8 cellular contexts compared by ENCODE assay signal in genomic region chr12:49200882-49201594, GRCh38. TPM values are rescaled to one million over a fixed set of nuclear protein-coding genes. Genes with fewer than 3 reads are reported as not detected.
A peak's percentile ranks its signal among the peaks of the same experiment; 100 is the strongest.
DNase-seq lines count a peak whose midpoint lies in the region; ATAC-seq and TF ChIP-seq lines count a peak whose summit lies in the region.

No MANE protein-coding gene starts in this region.

- no peaks in the 10 kb centered on the region for H3K79me2 ChIP-seq in mammary epithelial cell (ENCODE audit: insufficient read depth, low read length)

- H3K9me3 ChIP-seq in mammary epithelial cell (replicated peaks; ENCODE audit: insufficient read depth, low read length) = no peaks in the 10 kb centered on the region

- peak; percentile 78 for ATAC-seq in stimulated activated effector memory CD8-positive, alpha-beta T cell treated with anti-CD3 and anti-CD28 coated beads, Interleukin-12 subunit alpha, Interleukin-12 subunit beta, amount 100 ng/mL, for 72 hours

- H3K27ac ChIP-seq in mammary epithelial cell (ENCODE audit: insufficient read depth, low read depth, low read length) = peak overlapping the region; percentile 96

- no TSS peak for BruUV-seq in mammary epithelial cell (replicated peaks; lab: Mats Ljungman, UMichigan)

- H3K4me1 ChIP-seq in mammary epithelial cell (ENCODE audit: insufficient read depth, low read length) = peaks cover 21% of the 10 kb centered on the region

- peak overlapping the region in 2 of 4 donors; percentile 18 to 40 for H3K4me3 Mint-ChIP-seq in IgD-negative memory B cell
- no peak overlapping the region for H3K4me3 Mint-ChIP-seq in stimulated activated effector memory CD8-positive, alpha-beta T cell treated with anti-CD3 and anti-CD28 coated beads, Interleukin-12 subunit alpha, Interleukin-12 subunit beta, amount 100 ng/mL, for 72 hours
- H3K4me3 Mint-ChIP-seq in activated CD4-positive, alpha-beta memory T cell treated with anti-CD3 and anti-CD28 coated beads for 36 hours = no peak overlapping the region

- peak overlapping the region; percentile 15 for H2AFZ ChIP-seq in mammary epithelial cell (ENCODE audit: low read depth, low read length)

- peak overlapping the region; percentile 69 for H3K9ac ChIP-seq in mammary epithelial cell (ENCODE audit: insufficient read depth, low read length)

- H3K4me3 ChIP-seq in mammary epithelial cell (replicated peaks in 1 of 3; ENCODE audit: insufficient read depth in 1 of 3, low read depth in 2 of 3, low read length in 3 of 3) = peak overlapping the region in 1 of 3 experiments; percentile 11
- no peak overlapping the region for H3K4me3 ChIP-seq in lower leg skin (ENCODE audit: low read depth, poor library complexity, severe bottlenecking)

- peaks cover 6 to 15% (median 10%) of the 10 kb centered on the region in 3 donors for H3K4me1 Mint-ChIP-seq in IgD-negative memory B cell
- H3K4me1 Mint-ChIP-seq in stimulated activated effector memory CD8-positive, alpha-beta T cell treated with anti-CD3 and anti-CD28 coated beads, Interleukin-12 subunit alpha, Interleukin-12 subunit beta, amount 100 ng/mL, for 72 hours = peaks cover 7% of the 10 kb centered on the region
- peaks cover 11% of the 10 kb centered on the region for H3K4me1 Mint-ChIP-seq in activated CD4-positive, alpha-beta memory T cell treated with anti-CD3 and anti-CD28 coated beads for 36 hours (ENCODE audit: low read depth)

- no peak for TF ChIP-seq CTCF in mammary epithelial cell (conservative IDR thresholded peaks at IDR 0.05 in 1 of 2, IDR thresholded peaks at IDR 0.05 in 1 of 2; ENCODE audit: extremely low read depth in 1 of 2, insufficient read depth in 1 of 2, low read depth in 1 of 2, low read length in 2 of 2)
- TF ChIP-seq CTCF in lower leg skin (IDR thresholded peaks at IDR 0.05) = no peak

- peak; percentile 71 for DNase-seq in Caki2 (ENCODE audit: low read depth)
- peak; percentile 52 for DNase-seq in NOMO-1 treated with dmso at 0.1 percent for 144 hours (lab: John Stamatoyannopoulos, UW; ENCODE audit: unreplicated experiment)
- peak; percentile 76 for DNase-seq in mammary epithelial cell
- peak; percentile 92 for DNase-seq in iris pigment epithelial cell (ENCODE audit: low read depth)
- no peak for DNase-seq in stimulated activated effector memory CD8-positive, alpha-beta T cell treated with anti-CD3 and anti-CD28 coated beads, Interleukin-12 subunit alpha, Interleukin-12 subunit beta, amount 100 ng/mL, for 72 hours (ENCODE audit: low spot score in 2 of 2)
- DNase-seq in activated CD4-positive, alpha-beta memory T cell treated with anti-CD3 and anti-CD28 coated beads for 36 hours = no peak
- no peak for DNase-seq in lower leg skin (ENCODE audit: low spot score in 2 of 2)

- CTCF ChIA-PET in mammary epithelial cell (lab: Charles Lee; ENCODE audit: low non-redundant PET) = no interaction called here
- CTCF ChIA-PET in activated CD4-positive, alpha-beta memory T cell treated with anti-CD3 and anti-CD28 coated beads for 36 hours (lab: Charles Lee) = interaction anchor here (0.6 to 2.0 kb wide), 4 partner anchors 13 to 931 kb away, joined by 3 to 9 read pairs (median 3); no protein-coding TSS in a partner anchor

- WGBS in mammary epithelial cell (ENCODE audit: low coverage, missing lambda C conversion rate) = 0% methylated on average over 4 of the region's 4 CpGs
- 5 to 7% methylated on average over 4 of the region's 4 CpGs for WGBS in lower leg skin, 2 donors

- no peaks in the 10 kb centered on the region for H3K36me3 Mint-ChIP-seq in IgD-negative memory B cell
- H3K36me3 Mint-ChIP-seq in stimulated activated effector memory CD8-positive, alpha-beta T cell treated with anti-CD3 and anti-CD28 coated beads, Interleukin-12 subunit alpha, Interleukin-12 subunit beta, amount 100 ng/mL, for 72 hours = no peaks in the 10 kb centered on the region
- no peaks in the 10 kb centered on the region for H3K36me3 Mint-ChIP-seq in activated CD4-positive, alpha-beta memory T cell treated with anti-CD3 and anti-CD28 coated beads for 36 hours

- peak overlapping the region; percentile 58 for H3K4me2 ChIP-seq in mammary epithelial cell (ENCODE audit: insufficient read depth, low read depth, low read length)

- dilution Hi-C loops in mammary epithelial cell (cut with HindIII; ENCODE audit: low sequenced_read_pairs) = loop anchor here (5.0 kb wide), 2 partner anchors 36 to 44 kb away; no protein-coding TSS in a partner anchor

- POLR2A ChIA-PET in activated CD4-positive, alpha-beta memory T cell treated with anti-CD3 and anti-CD28 coated beads for 36 hours (lab: Charles Lee) = interaction anchor here (1.6 kb wide), 1 partner anchor 70 kb away, joined by 12 read pairs; the partner anchor contains the start of gene TUBA1B

- no peaks in the 10 kb centered on the region for H3K27me3 Mint-ChIP-seq in IgD-negative memory B cell
- peaks cover 3% of the 10 kb centered on the region for H3K27me3 Mint-ChIP-seq in activated CD4-positive, alpha-beta memory T cell treated with anti-CD3 and anti-CD28 coated beads for 36 hours

- no peaks in the 10 kb centered on the region for H3K9me3 Mint-ChIP-seq in IgD-negative memory B cell
- no peaks in the 10 kb centered on the region for H3K9me3 Mint-ChIP-seq in stimulated activated effector memory CD8-positive, alpha-beta T cell treated with anti-CD3 and anti-CD28 coated beads, Interleukin-12 subunit alpha, Interleukin-12 subunit beta, amount 100 ng/mL, for 72 hours
- H3K9me3 Mint-ChIP-seq in activated CD4-positive, alpha-beta memory T cell treated with anti-CD3 and anti-CD28 coated beads for 36 hours = no peaks in the 10 kb centered on the region

- in situ Hi-C loops in Caki2 (cut with HindIII; ENCODE audit: low pct_unique_long_range_greater_than_20kb, low sequenced_read_pairs) (no loop called here), mammary epithelial cell (cut with MboI; ENCODE audit: low sequenced_read_pairs in 2 of 2) (no loop called here)

- intact Hi-C loops in mammary epithelial cell (cut with micrococcal nuclease) (loop anchor here (2.0 kb wide), 1 partner anchor 34 kb away; no protein-coding TSS in a partner anchor), lower leg skin (cut with DNase I; ENCODE audit: low total_unique reads) (no loop called here)
- intact Hi-C loops in activated CD4-positive, alpha-beta memory T cell treated with anti-CD3 and anti-CD28 coated beads for 36 hours (cut with micrococcal nuclease) = loop anchor here (1.0 kb wide), 1 partner anchor 12 kb away; the partner anchor contains the start of gene TUBA1A

- H4K20me1 ChIP-seq in mammary epithelial cell (ENCODE audit: insufficient read depth, low read length) = no peaks in the 10 kb centered on the region

- TF ChIP-seq POLR2A in lower leg skin (IDR thresholded peaks at IDR 0.05) = no peak

- no peaks in the 10 kb centered on the region for H3K27me3 ChIP-seq in mammary epithelial cell (ENCODE audit: insufficient read depth, low read length)

- H3K36me3 ChIP-seq in mammary epithelial cell (ENCODE audit: insufficient read depth, low read length) = no peaks in the 10 kb centered on the region

- peak overlapping the region; percentile 5 to 28 (median 20) for H3K27ac Mint-ChIP-seq in IgD-negative memory B cell
- H3K27ac Mint-ChIP-seq in stimulated activated effector memory CD8-positive, alpha-beta T cell treated with anti-CD3 and anti-CD28 coated beads, Interleukin-12 subunit alpha, Interleukin-12 subunit beta, amount 100 ng/mL, for 72 hours = peak overlapping the region; percentile 7
- no peak overlapping the region for H3K27ac Mint-ChIP-seq in activated CD4-positive, alpha-beta memory T cell treated with anti-CD3 and anti-CD28 coated beads for 36 hours

RNA-seq across cellular contexts. Expression of gene TUBA1A, which starts 12.2 kb away (rescaled TPM):
- 595 and 654 TPM in 2 replicates for total RNA-seq in Caki2 (2014; rRNA removed; shearing (Covaris generic); ENCODE audit: low replicate concordance)
- polyA plus RNA-seq in IgD-negative memory B cell = 286 TPM
- 100 to 1,000 TPM; 194 to 540 TPM for total RNA-seq in mammary epithelial cell
- polyA plus RNA-seq in mammary epithelial cell = 680 TPM
- polyA minus RNA-seq in mammary epithelial cell = 1,013 TPM
- 10 to 100 TPM; 86.4 to 88.7 TPM for total RNA-seq in activated CD4-positive, alpha-beta memory T cell treated with anti-CD3 and anti-CD28 coated beads for 36 hours
- total RNA-seq in lower leg skin = 100 to 1,000 TPM in 2 of 4 donors, 10 to 100 TPM in 2; 68.0 to 137 (median 108) TPM

Comparison
In these comparisons a context has a peak if more than half of its experiments do, and no peak if none do; other contexts are left out.
1. DNase-seq: peak in Caki2 (single experiment), NOMO-1 treated with dmso at 0.1 percent for 144 hours (single experiment), mammary epithelial cell (single experiment) and iris pigment epithelial cell (single experiment); none in stimulated activated effector memory CD8-positive, alpha-beta T cell treated with anti-CD3 and anti-CD28 coated beads, Interleukin-12 subunit alpha, Interleukin-12 subunit beta, amount 100 ng/mL, for 72 hours (0 of 2), activated CD4-positive, alpha-beta memory T cell treated with anti-CD3 and anti-CD28 coated beads for 36 hours (single experiment) and lower leg skin (0 of 2).